In the genomic region with DNA sequence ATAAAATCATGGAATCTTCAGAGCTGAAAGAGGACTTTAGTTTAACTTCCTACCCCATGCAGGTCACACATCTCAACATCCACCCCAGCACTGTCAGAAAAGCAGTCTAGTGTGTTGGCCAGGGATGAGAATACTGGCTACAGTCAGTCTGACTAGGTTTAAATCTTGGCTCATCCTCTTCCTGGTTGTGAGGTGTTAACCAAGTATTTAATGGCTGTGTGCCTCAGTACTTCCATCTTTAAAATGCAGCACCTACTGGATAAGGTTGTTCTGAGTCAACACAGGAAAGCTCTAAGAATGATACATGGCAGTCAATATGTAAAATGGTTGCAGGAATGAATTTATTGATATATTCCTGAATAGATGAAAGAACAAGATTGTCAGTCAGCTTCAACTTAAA, we compare ENCODE assay signal across 25 cellular contexts.
"Had no signal": no experiment of that assay in that cellular context is flagged by ENCODE, and none has a peak within 500 bp of the region (broad histone marks: within the 10 kb centered on the region; RNA-seq: fewer than 3 reads in every experiment).

No MANE protein-coding gene starts in this region.

- H3K36me3 ChIP-seq: neural progenitor cell, pancreas, right lobe of liver, sigmoid colon, thoracic aorta, thyroid gland, vagina had no signal

- H3K9me3 Mint-ChIP-seq: natural killer cell; nephron; neural progenitor cell; stimulated activated effector memory CD8-positive, alpha-beta T cell treated with anti-CD3 and anti-CD28 coated beads, Interleukin-12 subunit alpha, Interleukin-12 subunit beta, amount 100 ng/mL, for 72 hours; stimulated activated naive B cell treated with anti-CD40 and anti-IgM and Interleukin-4, amounts not matched to agents 10 μg/mL and 1 μg/mL and 100 μg/mL, for 72 hours; stimulated activated naive CD8-positive, alpha-beta T cell treated with anti-CD3 and anti-CD28 coated beads, Interleukin-15, Interleukin-2, amounts not matched to agents 100 ng/mL and 50 ng/mL, for 24 hours had no signal

- H3K4me3 ChIP-seq: neural progenitor cell, pancreas, psoas muscle, right lobe of liver, sigmoid colon, stomach, thoracic aorta, thyroid gland, tibial nerve, upper lobe of left lung, vagina had no signal

- H3K4me2 ChIP-seq: neural progenitor cell had no signal

- H3K4me1 ChIP-seq: neural progenitor cell, pancreas, psoas muscle, thyroid gland, tibial nerve, upper lobe of left lung had no signal

- H3K27me3 Mint-ChIP-seq: stimulated activated naive B cell treated with anti-CD40 and anti-IgM and Interleukin-4, amounts not matched to agents 10 μg/mL and 1 μg/mL and 100 μg/mL, for 72 hours; stimulated activated naive CD8-positive, alpha-beta T cell treated with anti-CD3 and anti-CD28 coated beads, Interleukin-15, Interleukin-2, amounts not matched to agents 100 ng/mL and 50 ng/mL, for 24 hours had no signal

- H3K4me1 Mint-ChIP-seq: natural killer cell; nephron; stimulated activated effector memory CD8-positive, alpha-beta T cell treated with anti-CD3 and anti-CD28 coated beads, Interleukin-12 subunit alpha, Interleukin-12 subunit beta, amount 100 ng/mL, for 72 hours; stimulated activated naive B cell treated with anti-CD40 and anti-IgM and Interleukin-4, amounts not matched to agents 10 μg/mL and 1 μg/mL and 100 μg/mL, for 72 hours had no signal

- ATAC-seq: natural killer cell; pancreas; psoas muscle; right cardiac atrium; right lobe of liver; stimulated activated effector memory CD8-positive, alpha-beta T cell treated with anti-CD3 and anti-CD28 coated beads, Interleukin-12 subunit alpha, Interleukin-12 subunit beta, amount 100 ng/mL, for 72 hours; stimulated activated naive B cell treated with anti-CD40 and anti-IgM and Interleukin-4, amounts not matched to agents 10 μg/mL and 1 μg/mL and 100 μg/mL, for 72 hours had no signal

- H3K27ac Mint-ChIP-seq: nephron; neural progenitor cell; stimulated activated effector memory CD8-positive, alpha-beta T cell treated with anti-CD3 and anti-CD28 coated beads, Interleukin-12 subunit alpha, Interleukin-12 subunit beta, amount 100 ng/mL, for 72 hours; stimulated activated naive B cell treated with anti-CD40 and anti-IgM and Interleukin-4, amounts not matched to agents 10 μg/mL and 1 μg/mL and 100 μg/mL, for 72 hours; stimulated activated naive CD8-positive, alpha-beta T cell treated with anti-CD3 and anti-CD28 coated beads, Interleukin-15, Interleukin-2, amounts not matched to agents 100 ng/mL and 50 ng/mL, for 24 hours had no signal

- H3K9me3 ChIP-seq: pancreas, psoas muscle, right lobe of liver, sigmoid colon, stomach, thoracic aorta, thyroid gland, tibial nerve, upper lobe of left lung, vagina had no signal

- H2AFZ ChIP-seq: neural progenitor cell had no signal

- H3K27me3 ChIP-seq: neural progenitor cell, pancreas, right lobe of liver, sigmoid colon, stomach, thyroid gland, tibial nerve, upper lobe of left lung, vagina had no signal

- H3K9ac ChIP-seq: neural progenitor cell had no signal

- H3K4me3 Mint-ChIP-seq: natural killer cell; nephron; neural progenitor cell; stimulated activated effector memory CD8-positive, alpha-beta T cell treated with anti-CD3 and anti-CD28 coated beads, Interleukin-12 subunit alpha, Interleukin-12 subunit beta, amount 100 ng/mL, for 72 hours; stimulated activated naive B cell treated with anti-CD40 and anti-IgM and Interleukin-4, amounts not matched to agents 10 μg/mL and 1 μg/mL and 100 μg/mL, for 72 hours; stimulated activated naive CD8-positive, alpha-beta T cell treated with anti-CD3 and anti-CD28 coated beads, Interleukin-15, Interleukin-2, amounts not matched to agents 100 ng/mL and 50 ng/mL, for 24 hours had no signal

- H3K27ac ChIP-seq: neural progenitor cell, pancreas, psoas muscle, right lobe of liver, sigmoid colon, stomach, thoracic aorta, thyroid gland, tibial nerve, upper lobe of left lung, vagina had no signal

- DNase-seq: natural killer cell; occipital lobe; pancreas; psoas muscle; right cardiac atrium; right lobe of liver; sigmoid colon; small intestine; stimulated activated CD4-positive, alpha-beta T cell treated with anti-CD3 and anti-CD28 coated beads, Interleukin-15, amount 100 ng/mL, for 24 hours; stimulated activated CD4-positive, alpha-beta T cell treated with anti-CD3 and anti-CD28 coated beads, Interleukin-2, amount 100 ng/mL, for 24 hours; stimulated activated CD4-positive, alpha-beta T cell treated with anti-CD3 and anti-CD28 coated beads, Interleukin-2, amount 100 ng/mL, for 48 hours; stimulated activated CD4-positive, alpha-beta T cell treated with anti-CD3 and anti-CD28 coated beads, Interleukin-4, amount 100 ng/mL, for 24 hours; stimulated activated naive B cell treated with anti-CD40 and anti-IgM and Interleukin-4, amounts not matched to agents 10 μg/mL and 1 μg/mL and 100 μg/mL, for 72 hours; stimulated activated naive CD4-positive, alpha-beta T cell treated with Interleukin-2 at 50 U/mL for 16 hours; stomach; thyroid gland; trophoblast cell; upper lobe of left lung had no signal

- H3K36me3 Mint-ChIP-seq: natural killer cell had no signal
